24 cellular contexts compared by ENCODE assay signal in the genomic region with DNA sequence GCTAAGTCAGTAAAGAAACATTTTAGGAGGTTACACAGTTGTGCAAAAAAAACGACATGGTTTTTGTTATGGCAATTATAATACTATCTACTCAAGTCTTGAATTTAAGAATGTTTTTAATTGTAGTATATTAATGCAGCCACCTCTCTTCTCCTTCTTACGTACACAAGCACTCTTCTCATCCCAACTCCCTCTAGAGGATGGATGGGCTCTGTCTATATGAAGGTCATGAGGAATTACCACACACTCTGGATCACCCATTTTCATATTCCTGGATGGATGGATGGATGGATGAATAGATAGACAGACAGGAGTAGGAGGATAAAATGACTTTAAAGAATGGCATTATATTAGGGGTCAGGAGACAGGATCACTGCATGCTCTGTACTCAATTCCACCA.
DNase-seq lines count a peak whose midpoint lies in the region; ATAC-seq and TF ChIP-seq lines count a peak whose summit lies in the region.
"Had no signal": no experiment of that assay in that cellular context is flagged by ENCODE, and none has a peak within 500 bp of the region (broad histone marks: within the 10 kb centered on the region; RNA-seq: fewer than 3 reads in every experiment).

No MANE protein-coding gene starts in this region.

- H3K4ac ChIP-seq in mesendoderm (ENCODE audit: low read depth, low read length) = no peak overlapping the region

- no peak overlapping the region for H3K9ac ChIP-seq in mesendoderm (ENCODE audit: low read length)

- H3K36me3 ChIP-seq in brain microvascular endothelial cell (replicated peaks) = peaks cover 2% of the 10 kb centered on the region
- no peaks in the 10 kb centered on the region for H3K36me3 ChIP-seq in mesendoderm (ENCODE audit: control insufficient read depth, insufficient read depth, low read length)
- H3K36me3 ChIP-seq in testis (ENCODE audit: low read depth, missing control alignments) = no peaks in the 10 kb centered on the region

- H2AK5ac ChIP-seq in mesendoderm (ENCODE audit: low read length) = no peak overlapping the region

- no peak overlapping the region for H4K5ac ChIP-seq in mesendoderm (ENCODE audit: low read length)

- H3K27me3 ChIP-seq in brain microvascular endothelial cell (replicated peaks) = no peaks in the 10 kb centered on the region
- H3K27me3 ChIP-seq in mesendoderm (ENCODE audit: insufficient read depth, low read length, poor library complexity) = no peaks in the 10 kb centered on the region
- no peaks in the 10 kb centered on the region for H3K27me3 ChIP-seq in testis

- H3K18ac ChIP-seq in mesendoderm (ENCODE audit: low read length) = no peak overlapping the region

- no peak overlapping the region for H4K8ac ChIP-seq in mesendoderm (ENCODE audit: low read depth, low read length)

- H3K9me3 ChIP-seq in testis = no peaks in the 10 kb centered on the region

- intact Hi-C loops in head of caudate nucleus (cut with DNase I) (no loop called here), testis (cut with DNase I; ENCODE audit: low total_unique reads) (no loop called here)

- no peak overlapping the region for H3K23ac ChIP-seq in mesendoderm (ENCODE audit: low read length)

- no peak overlapping the region for H2BK15ac ChIP-seq in mesendoderm (replicated peaks; ENCODE audit: low read depth)

- peak; percentile 26 for DNase-seq in ELR (ENCODE audit: low read depth)
- DNase-seq in HFF-Myc (ENCODE audit: extremely low read depth, low read depth) = no peak
- no peak for DNase-seq in brain microvascular endothelial cell
- peak; percentile 32 for DNase-seq in mesendoderm
- DNase-seq in head of caudate nucleus = no peak
- DNase-seq in testis = no peak
- DNase-seq: activated CD4-positive, alpha-beta T cell treated with anti-CD3 and anti-CD28 coated beads, Interleukin-2, amount 10 ng/mL, durations not matched to agents 24 days and 14 days; activated CD8-positive, alpha-beta memory T cell treated with anti-CD3 and anti-CD28 coated beads for 24 hours; activated T-cell treated with anti-CD3 and anti-CD28 coated beads for 4 hours; anterior cingulate cortex; DMS79 treated with DMSO at 0.1 percent for 48 hours; effector CD4-positive, alpha-beta T cell; GF-D8; naive thymus-derived CD8-positive, alpha-beta T cell; NCI-H146; NCI-H446 treated with DMSO at 0.1 percent for 48 hours; NCI-H774; RPMI8226; T-cell; trophoblast cell had no signal

- no peak overlapping the region for H3K4me2 ChIP-seq in mesendoderm (ENCODE audit: low read length)

- ATAC-seq in HG02571 (IDR thresholded peaks at IDR 0.05; ENCODE audit: unreplicated experiment) = no peak
- ATAC-seq: naive thymus-derived CD8-positive, alpha-beta T cell; stimulated activated memory B cell treated with anti-CD40 and anti-IgM and Interleukin-4, amounts not matched to agents 10 μg/mL and 1 μg/mL and 100 μg/mL, for 72 hours; T-cell had no signal

- no peak overlapping the region for H2BK120ac ChIP-seq in mesendoderm (ENCODE audit: low read depth, low read length)

- H3K79me2 ChIP-seq in mesendoderm (ENCODE audit: control insufficient read depth, insufficient read depth, low read length) = no peaks in the 10 kb centered on the region

- no CpG with 5 or more reads among the region's 2 CpGs for WGBS in mesendoderm (ENCODE audit: extremely low coverage, insufficient coverage, low lambda C conversion rate)
- WGBS in testis, 2 donors = 85 to 92% methylated on average over 2 of the region's 2 CpGs

- H2BK5ac ChIP-seq in mesendoderm (ENCODE audit: low read length) = no peak overlapping the region

- H3K79me1 ChIP-seq in mesendoderm (ENCODE audit: low read length) = no peaks in the 10 kb centered on the region

- H3K56ac ChIP-seq in mesendoderm (ENCODE audit: low read length) = no peak overlapping the region

- no peak overlapping the region for H3K27ac ChIP-seq in brain microvascular endothelial cell
- no peak overlapping the region for H3K27ac ChIP-seq in mesendoderm (ENCODE audit: low read depth, low read length)
- H3K27ac ChIP-seq in testis = no peak overlapping the region
- H3K27ac ChIP-seq: C4-2B, skin epidermis had no signal

- H3K4me1 ChIP-seq in mesendoderm (ENCODE audit: control insufficient read depth, low read depth, low read length) (peaks cover 3% of the 10 kb centered on the region), testis (no peaks in the 10 kb centered on the region)

- in situ Hi-C loops in brain microvascular endothelial cell (cut with HindIII; ENCODE audit: low pct_ligation_motif_present, low sequenced_read_pairs) = no loop called here

- no peak overlapping the region for H3K4me3 ChIP-seq in HFF-Myc (replicated peaks; ENCODE audit: low read depth, low read length)
- H3K4me3 ChIP-seq in brain microvascular endothelial cell (ENCODE audit: low read depth, low read length) = no peak overlapping the region
- no peak overlapping the region for H3K4me3 ChIP-seq in mesendoderm (ENCODE audit: low read length)
- no peak overlapping the region for H3K4me3 ChIP-seq in testis
- H3K4me3 ChIP-seq: skin epidermis had no signal

- TF ChIP-seq POLR2A in testis (IDR thresholded peaks at IDR 0.05) = no peak

- TF ChIP-seq CTCF in HFF-Myc (IDR thresholded peaks at IDR 0.05; ENCODE audit: low read depth, low read length, missing control alignments) (peak; percentile 24), brain microvascular endothelial cell (IDR thresholded peaks at IDR 0.05; ENCODE audit: low read depth, low read length, missing control alignments) (peak; percentile 32), testis (IDR thresholded peaks at IDR 0.05) (no peak)

Comparison
In these comparisons a context has a peak if more than half of its experiments do, and no peak if none do; other contexts are left out.
1. DNase-seq: peak in ELR (single experiment) and mesendoderm (single experiment); none in HFF-Myc (single experiment), brain microvascular endothelial cell (single experiment), head of caudate nucleus (0 of 42) and testis (single experiment).
2. CTCF ChIP-seq: peak in HFF-Myc (single experiment) and brain microvascular endothelial cell (single experiment); none in testis (0 of 3).